In genomic region chr19:13795595-13796300, GRCh38 we compare ENCODE assay signal across 8 cellular contexts. TPM values are rescaled to one million over a fixed set of nuclear protein-coding genes. Genes with fewer than 3 reads are reported as not detected.
DNase-seq lines count a peak whose midpoint lies in the region; FAIRE-seq and TF ChIP-seq lines count a peak whose summit lies in the region.

No MANE protein-coding gene starts in this region.

- H3K4me3 ChIP-seq in GM23248 (peak overlapping the region; percentile 80), NB4 (ENCODE audit: low read depth, low read length) (peak overlapping the region; percentile 62), mononuclear cell (ENCODE audit: low read length) (peak overlapping the region; percentile 61)

- no peaks in the 10 kb centered on the region for H3K9me2 ChIP-seq in GM23248 (ENCODE audit: insufficient read depth)

- peak overlapping the region; percentile 91 for H3K4me2 ChIP-seq in GM23248 (ENCODE audit: unreplicated experiment)

- DNase-seq in GM13977 (ENCODE audit: low spot score) (peak; percentile 76), GM23248 (peak; percentile 51), NB4 (ENCODE audit: low read depth) (no peak), dermis blood vessel endothelial cell (peak; percentile 40), GM12891 (ENCODE audit: insufficient read length, low spot score) (no peak), NCI-H446 (lab: John Stamatoyannopoulos, UW) (no peak)
- no peak for DNase-seq in stimulated activated CD4-positive, alpha-beta T cell treated with anti-CD3 and anti-CD28 coated beads, Interleukin-2, amount 100 ng/mL, for 48 hours

- H3K9me3 ChIP-seq in GM23248 (ENCODE audit: low read depth) (no peaks in the 10 kb centered on the region), mononuclear cell (ENCODE audit: low read depth, low read length) (no peaks in the 10 kb centered on the region)

- peak overlapping the region; percentile 86 for H3K27ac ChIP-seq in GM23248

- no peak for TF ChIP-seq CTCF in GM13977 (IDR thresholded peaks at IDR 0.05; ENCODE audit: extremely low read depth, insufficient read depth, missing control alignments)
- no peak for TF ChIP-seq CTCF in NB4 (IDR thresholded peaks at IDR 0.05; ENCODE audit: low read depth, low read length)

- H3K27me3 ChIP-seq in GM23248 (replicated peaks; ENCODE audit: insufficient read depth), result no peaks in the 10 kb centered on the region
- no peaks in the 10 kb centered on the region for H3K27me3 ChIP-seq in mononuclear cell (ENCODE audit: insufficient read depth, low read length)

- in situ Hi-C loops in GM13977 (cut with MboI; ENCODE audit: low pct_unique_long_range_greater_than_20kb, low sequenced_read_pairs, unreplicated experiment) (no loop called here), GM23248 (cut with MboI) (no loop called here)

- 2 to 6% methylated on average over 5 to 42 of the region's 42 CpGs for WGBS in GM23248 (ENCODE audit: low coverage in 1 of 2, low lambda C conversion rate in 2 of 2, missing lambda C conversion rate in 2 of 2), 2 experiments

- peaks cover 23% of the 10 kb centered on the region for H3K4me1 ChIP-seq in GM23248 (ENCODE audit: insufficient read depth)
- H3K4me1 ChIP-seq in mononuclear cell (ENCODE audit: insufficient read depth, low read length), result peaks cover 27% of the 10 kb centered on the region

- H3K9ac ChIP-seq in GM23248, result peak overlapping the region; percentile 84

- no peak for FAIRE-seq in GM12891 (lab: Jason Lieb, UNC)

- TF ChIP-seq POLR2A in NB4 (IDR thresholded peaks at IDR 0.05; ENCODE audit: extremely low read depth, insufficient read length) (no peak), GM12891 (IDR thresholded peaks at IDR 0.05; ENCODE audit: low read depth, low read length) (no peak)

- H3K79me2 ChIP-seq in GM23248 (ENCODE audit: insufficient read depth), result peaks cover 20% of the 10 kb centered on the region

- no peak overlapping the region; the same call in 1 of the 2 replicates for H2AFZ ChIP-seq in GM23248

- H3F3A ChIP-seq in GM23248 (ENCODE audit: insufficient read depth), result peaks cover 29% of the 10 kb centered on the region

- no peaks in the 10 kb centered on the region for H4K20me1 ChIP-seq in GM23248 (ENCODE audit: insufficient read depth)

- H3K36me3 ChIP-seq in GM23248 (ENCODE audit: low read depth), result no peaks in the 10 kb centered on the region

TF ChIP-seq in GM12891, 5 proteins besides CTCF, POLR2A, EP300 and RAD21:
- TF ChIP-seq POLR2AphosphoS5 (IDR thresholded peaks at IDR 0.05; ENCODE audit: low read depth, low read length) (no peak), TAF1 (IDR thresholded peaks at IDR 0.05; ENCODE audit: low read depth, low read length) (no peak), POU2F2 (IDR thresholded peaks at IDR 0.05; ENCODE audit: low read depth, low read length) (no peak), SPI1 (IDR thresholded peaks at IDR 0.05; ENCODE audit: low read depth, low read length) (no peak), PAX5 (IDR thresholded peaks at IDR 0.05; ENCODE audit: insufficient read depth, low read length, severe bottlenecking) (no peak)

RNA-seq across cellular contexts. Expression of gene ZSWIM4, which starts 0.5 kb away (rescaled TPM):
- total RNA-seq in GM23248 (2014; rRNA removed; shearing (Covaris generic)), result 2.9 and 3.0 TPM in 2 replicates
- polyA plus RNA-seq in GM23248 (2016; fragmentation: Nextera tagmentation; extraction: Ambion mirVana), result 0.35 and 0.81 TPM in 2 replicates
- total RNA-seq in dermis blood vessel endothelial cell, result 23.7 and 26.0 TPM in 2 replicates
- 1.5 TPM for total RNA-seq in mononuclear cell
- 4.1 TPM for polyA plus RNA-seq in GM12891 (2012; ENCODE audit: low read depth, missing spikeins)

RNA-seq across cellular contexts. Expression of gene C19orf53, which starts 21.5 kb away (rescaled TPM):
- 115 and 122 TPM in 2 replicates for total RNA-seq in GM23248 (2014; rRNA removed; shearing (Covaris generic))
- 309 TPM in 2 replicates for polyA plus RNA-seq in GM23248 (2016; fragmentation: Nextera tagmentation; extraction: Ambion mirVana)
- total RNA-seq in dermis blood vessel endothelial cell (34.0 and 59.1 TPM in 2 replicates), mononuclear cell (56.5 TPM)
- 228 TPM for polyA plus RNA-seq in GM12891 (2012; ENCODE audit: low read depth, missing spikeins)

RNA-seq across cellular contexts. Expression of gene MRI1, which starts 31.4 kb away (rescaled TPM):
- total RNA-seq in GM23248 (2014; rRNA removed; shearing (Covaris generic)), result 39.7 and 60.6 TPM in 2 replicates
- polyA plus RNA-seq in GM23248 (2016; fragmentation: Nextera tagmentation; extraction: Ambion mirVana), result 14.3 and 16.5 TPM in 2 replicates
- total RNA-seq in dermis blood vessel endothelial cell, result 51.8 and 58.0 TPM in 2 replicates
- total RNA-seq in mononuclear cell, result 17.0 TPM
- polyA plus RNA-seq in GM12891 (2012; ENCODE audit: low read depth, missing spikeins), result 21.0 TPM

Comparison
In these comparisons a context has a peak if more than half of its experiments do, and no peak if none do; other contexts are left out.
1. DNase-seq: peak in GM13977 (single experiment), GM23248 (single experiment) and dermis blood vessel endothelial cell (single experiment); none in NB4 (single experiment), GM12891 (single experiment), NCI-H446 (0 of 2) and stimulated activated CD4-positive, alpha-beta T cell treated with anti-CD3 and anti-CD28 coated beads, Interleukin-2, amount 100 ng/mL, for 48 hours (0 of 2).
2. Peak in every context shown above with its lines, with median percentiles within 50 percentile points of each other: H3K4me3 ChIP-seq.